In genomic region chr14:71078481-71078880, GRCh38 we compare ENCODE assay signal across 28 cellular contexts.
"Had no signal": no experiment of that assay in that cellular context is flagged by ENCODE, and none has a peak within 500 bp of the region (broad histone marks: within the 10 kb centered on the region; RNA-seq: fewer than 3 reads in every experiment).

No MANE protein-coding gene starts in this region.

- H3K27ac Mint-ChIP-seq: activated B cell treated with CpG ODN at 0.5 μM for 24 hours; activated CD4-positive, alpha-beta memory T cell treated with anti-CD3 and anti-CD28 coated beads for 36 hours; activated CD4-positive, alpha-beta T cell treated with anti-CD3 and anti-CD28 coated beads, Interleukin-2, amount 10 ng/mL, durations not matched to agents 7 days and 5 days; T-helper 17 cell had no signal

- H3K27me3 Mint-ChIP-seq: activated B cell treated with CpG ODN at 0.5 μM for 24 hours; activated CD4-positive, alpha-beta memory T cell treated with anti-CD3 and anti-CD28 coated beads for 36 hours; activated CD4-positive, alpha-beta T cell treated with anti-CD3 and anti-CD28 coated beads, Interleukin-2, amount 10 ng/mL, durations not matched to agents 7 days and 5 days; activated naive CD4-positive, alpha-beta T cell treated with anti-CD3 and anti-CD28 coated beads, Interleukin-2, amount 50 U/mL, for 24 hours; T-helper 17 cell had no signal

- H3K4me1 Mint-ChIP-seq: activated B cell treated with CpG ODN at 0.5 μM for 24 hours had no signal

- DNase-seq: activated B cell treated with CpG ODN at 0.5 μM for 24 hours; activated CD4-positive, alpha-beta memory T cell treated with anti-CD3 and anti-CD28 coated beads for 36 hours; activated CD4-positive, alpha-beta T cell treated with anti-CD3 and anti-CD28 coated beads for 1 hour; activated CD4-positive, alpha-beta T cell treated with anti-CD3 and anti-CD28 coated beads, Interleukin-2, amount 10 ng/mL, durations not matched to agents 7 days and 5 days; activated CD8-positive, alpha-beta memory T cell treated with anti-CD3 and anti-CD28 coated beads for 24 hours; activated naive CD4-positive, alpha-beta T cell; activated T-cell treated with anti-CD3 and anti-CD28 coated beads, Interleukin-2, amount 50 U/mL, for 48 hours; aorta; caudate nucleus; colonic mucosa; Kasumi-1; KBM-7; MV-4-11; NCI-H1092 treated with DMSO at 0.1 percent for 48 hours; NCI-H1417 treated with DMSO at 0.1 percent for 48 hours; NCI-H1694; NCI-H2029 treated with DMSO at 0.1 percent for 48 hours; NCI-H345; NCI-H510A treated with DMSO at 0.1 percent for 48 hours; NCI-H69; NK-92 treated with Interleukin-12 subunit alpha and Interleukin-12 subunit beta, amount 100 ng/mL, for 24 hours; OCI-M1; Right ventricle myocardium superior; SJCRH30; T-helper 17 cell; T-helper 9 cell had no signal

- H3K4me3 Mint-ChIP-seq: activated B cell treated with CpG ODN at 0.5 μM for 24 hours; activated CD4-positive, alpha-beta memory T cell treated with anti-CD3 and anti-CD28 coated beads for 36 hours; activated CD4-positive, alpha-beta T cell treated with anti-CD3 and anti-CD28 coated beads, Interleukin-2, amount 10 ng/mL, durations not matched to agents 7 days and 5 days; activated naive CD4-positive, alpha-beta T cell treated with anti-CD3 and anti-CD28 coated beads, Interleukin-2, amount 50 U/mL, for 24 hours; T-helper 17 cell had no signal

- ATAC-seq: Panc1, T-helper 17 cell had no signal
